In genomic region chr3:134464693-134465385, GRCh38 we compare ENCODE assay signal across 13 cellular contexts. TPM values are rescaled to one million over a fixed set of nuclear protein-coding genes. Genes with fewer than 3 reads are reported as not detected.
DNase-seq lines count a peak whose midpoint lies in the region; ATAC-seq, FAIRE-seq and TF ChIP-seq lines count a peak whose summit lies in the region.
"Had no signal": no experiment of that assay in that cellular context is flagged by ENCODE, and none has a peak within 500 bp of the region (broad histone marks: within the 10 kb centered on the region; RNA-seq: fewer than 3 reads in every experiment).

No MANE protein-coding gene starts in this region.

- 67 to 92% (median 74%) methylated on average over 4 to 8 of the region's 8 CpGs for WGBS in adrenal gland, 4 donors
- 65% methylated on average over 8 of the region's 8 CpGs for WGBS in right cardiac atrium

- H3K27me3 ChIP-seq in adrenal gland (no peaks in the 10 kb centered on the region), right cardiac atrium (ENCODE audit: control insufficient read depth, insufficient read depth) (no peaks in the 10 kb centered on the region)
- H3K27me3 ChIP-seq: BLaER1 had no signal

- no peaks in the 10 kb centered on the region for H3K36me3 Mint-ChIP-seq in T-helper 2 cell treated with Interferon-gamma antibody and Interleukin-4, amounts not matched to agents 5 μg/mL and 100 μg/mL, for 36 hours (ENCODE audit: low read depth)
- H3K36me3 Mint-ChIP-seq: memory B cell had no signal

- peaks cover 11% of the 10 kb centered on the region for H3K27me3 Mint-ChIP-seq in T-helper 2 cell treated with Interferon-gamma antibody and Interleukin-4, amounts not matched to agents 5 μg/mL and 100 μg/mL, for 36 hours (ENCODE audit: low read depth)

- ATAC-seq in right cardiac atrium (peak in 1 of 2 donors; percentile 4), sciatic nerve (peak; percentile 40)
- ATAC-seq: activated T-helper 17 cell treated with anti-CD3 and anti-CD28 coated beads, Interleukin-2, amount 50 U/mL, for 72 hours had no signal

- H3K27ac ChIP-seq in adrenal gland, result peak overlapping the region in 3 of 5 donors; percentile 39 to 85 (median 47)
- H3K27ac ChIP-seq in right cardiac atrium (ENCODE audit: low read length), result peak overlapping the region; percentile 40
- H3K27ac ChIP-seq: BLaER1, HL-60 had no signal

- intact Hi-C loops in adrenal gland (cut with DNase I), result loop anchor here in 1 of 2 donors (5.0 kb wide), 1 partner anchor 93 kb away; the partner anchor contains the start of gene AMOTL2
- intact Hi-C loops in right cardiac atrium (cut with DNase I), result loop anchor here in 1 of 4 donors (5.0 kb wide), 1 partner anchor 93 kb away; the partner anchor contains the start of gene AMOTL2
- intact Hi-C loops in sciatic nerve (cut with DNase I), result no loop called here

- no peaks in the 10 kb centered on the region for H3K9me3 ChIP-seq in adrenal gland (replicated peaks in 1 of 3)
- no peaks in the 10 kb centered on the region for H3K9me3 ChIP-seq in right cardiac atrium (ENCODE audit: control insufficient read depth, low read length)
- H3K9me3 ChIP-seq: BLaER1 had no signal

- DNase-seq in adrenal gland, result no peak
- no peak for DNase-seq in right cardiac atrium
- no peak for DNase-seq in sciatic nerve (ENCODE audit: low spot score)
- DNase-seq in T-helper 2 cell treated with Interferon-gamma antibody and Interleukin-4, amounts not matched to agents 5 μg/mL and 100 μg/mL, for 36 hours (ENCODE audit: low spot score), result no peak
- no peak for DNase-seq in NCI-H526 treated with DMSO at 0.1 percent for 48 hours (lab: John Stamatoyannopoulos, UW)
- DNase-seq in stimulated activated CD4-positive, alpha-beta T cell treated with anti-CD3 and anti-CD28 coated beads, Interleukin-2, amount 100 ng/mL, for 24 hours, result no peak
- no peak for DNase-seq in hepatic stellate cell (ENCODE audit: low spot score)

- FAIRE-seq in G401.6 (lab: Jason Lieb, UNC), result peak; percentile 6
- FAIRE-seq: colon had no signal

- no peak overlapping the region for H3K4me3 ChIP-seq in adrenal gland
- no peak overlapping the region for H3K4me3 ChIP-seq in right cardiac atrium (ENCODE audit: low read length)
- H3K4me3 ChIP-seq: BLaER1 had no signal

- no peak for TF ChIP-seq POLR2A in adrenal gland (IDR thresholded peaks at IDR 0.05)

- TF ChIP-seq CTCF in adrenal gland (IDR thresholded peaks at IDR 0.05), result no peak

- H3K4me1 Mint-ChIP-seq in T-helper 2 cell treated with Interferon-gamma antibody and Interleukin-4, amounts not matched to agents 5 μg/mL and 100 μg/mL, for 36 hours (ENCODE audit: low read depth), result no peaks in the 10 kb centered on the region
- H3K4me1 Mint-ChIP-seq: activated T-helper 17 cell treated with anti-CD3 and anti-CD28 coated beads, Interleukin-2, amount 50 U/mL, for 72 hours; memory B cell had no signal

- no peaks in the 10 kb centered on the region for H3K36me3 ChIP-seq in adrenal gland (replicated peaks in 1 of 2)
- H3K36me3 ChIP-seq: BLaER1 had no signal

- H3K4me3 Mint-ChIP-seq in T-helper 2 cell treated with Interferon-gamma antibody and Interleukin-4, amounts not matched to agents 5 μg/mL and 100 μg/mL, for 36 hours, result no peak overlapping the region
- H3K4me3 Mint-ChIP-seq: activated T-helper 17 cell treated with anti-CD3 and anti-CD28 coated beads, Interleukin-2, amount 50 U/mL, for 72 hours; memory B cell had no signal

- H3K4me1 ChIP-seq in adrenal gland (replicated peaks in 1 of 2) (peaks cover 0 to 20% of the 10 kb centered on the region in 2 donors), right cardiac atrium (ENCODE audit: control insufficient read depth, insufficient read depth, low read length) (peaks cover 6% of the 10 kb centered on the region)

- H3K27ac Mint-ChIP-seq in T-helper 2 cell treated with Interferon-gamma antibody and Interleukin-4, amounts not matched to agents 5 μg/mL and 100 μg/mL, for 36 hours, result no peak overlapping the region
- H3K27ac Mint-ChIP-seq: activated T-helper 17 cell treated with anti-CD3 and anti-CD28 coated beads, Interleukin-2, amount 50 U/mL, for 72 hours; memory B cell had no signal

- no peaks in the 10 kb centered on the region for H3K9me3 Mint-ChIP-seq in T-helper 2 cell treated with Interferon-gamma antibody and Interleukin-4, amounts not matched to agents 5 μg/mL and 100 μg/mL, for 36 hours
- H3K9me3 Mint-ChIP-seq: activated T-helper 17 cell treated with anti-CD3 and anti-CD28 coated beads, Interleukin-2, amount 50 U/mL, for 72 hours; memory B cell had no signal

RNA-seq across cellular contexts. Expression of gene ANAPC13, which starts 20.9 kb away (rescaled TPM):
- total RNA-seq in adrenal gland (100 to 1,000 TPM in 3 of 8 donors, 10 to 100 TPM in 5; 51.4 to 118 (median 76.8) TPM), right cardiac atrium (10 to 100 TPM; 75.6 to 95.8 (median 81.3) TPM), sciatic nerve (39.1 TPM)
- polyA plus RNA-seq in adrenal gland (100 to 1,000 TPM in 1 of 3 donors, 10 to 100 TPM in 2; 51.1 to 186 (median 59.2) TPM), right cardiac atrium (87.7 TPM)

RNA-seq across cellular contexts. Expression of gene CEP63, which starts 21.0 kb away (rescaled TPM):
- total RNA-seq in adrenal gland (10 to 100 TPM in 7 of 8 donors, 1 to 10 TPM in 1; 8.8 to 43.7 (median 21.9) TPM), right cardiac atrium (10 to 100 TPM; 31.3 to 41.6 (median 39.4) TPM), sciatic nerve (31.3 TPM)
- polyA plus RNA-seq in adrenal gland (10 to 100 TPM; 11.2 to 40.2 (median 17.5) TPM), right cardiac atrium (34.6 TPM)
